In the genomic region with DNA sequence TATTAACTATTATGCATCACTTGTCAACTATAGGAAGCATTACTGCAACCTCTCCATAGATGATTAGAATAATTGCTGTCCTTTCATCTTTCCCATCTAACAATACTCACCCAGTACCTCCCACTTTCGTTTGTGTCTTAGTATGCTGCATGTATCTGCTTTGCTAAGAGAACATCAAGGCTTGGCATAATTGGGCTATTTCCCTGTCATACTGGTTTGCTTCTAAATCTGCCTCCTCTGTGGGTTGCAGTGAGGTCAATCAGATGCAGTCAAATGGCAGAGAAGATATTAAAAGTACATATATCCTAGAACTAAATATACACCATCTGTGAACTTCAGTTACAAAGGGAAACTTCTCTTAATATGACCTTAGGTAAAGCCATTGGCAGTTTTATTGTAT, we compare ENCODE assay signal across 20 cellular contexts.
DNase-seq lines count a peak whose midpoint lies in the region; ATAC-seq and TF ChIP-seq lines count a peak whose summit lies in the region.
"Had no signal": no experiment of that assay in that cellular context is flagged by ENCODE, and none has a peak within 500 bp of the region (broad histone marks: within the 10 kb centered on the region; RNA-seq: fewer than 3 reads in every experiment).

No MANE protein-coding gene starts in this region.

- H3K4me3 ChIP-seq in PC-3 (ENCODE audit: low read length): no peak overlapping the region
- H3K4me3 ChIP-seq: A549, BLaER1, GM12878 had no signal

- H3K36me3 ChIP-seq in PC-3 (ENCODE audit: low read depth, low read length): no peaks in the 10 kb centered on the region
- H3K36me3 ChIP-seq: BE2C, BLaER1 had no signal

- 0 out of 2 replicates have a peak overlapping the region, but pooled peaks have one; percentile 19 for H3K27ac ChIP-seq in PC-3 (ENCODE audit: low read length)
- H3K27ac ChIP-seq: 22Rv1, A549, BLaER1 had no signal

- POLR2A ChIA-PET in PC-3 (lab: Charles Lee; ENCODE audit: unreplicated experiment): no interaction called here

- H3K27me3 ChIP-seq in PC-3 (ENCODE audit: low read length): no peaks in the 10 kb centered on the region
- H3K27me3 ChIP-seq: BE2C, BLaER1 had no signal

- H3K4me1 ChIP-seq in PC-3 (ENCODE audit: insufficient read depth, low read length): peaks cover 22% of the 10 kb centered on the region
- H3K4me1 ChIP-seq: A549, BE2C, BLaER1 had no signal

- DNase-seq in NCI-H2227 treated with DMSO at 0.1 percent for 48 hours (lab: John Stamatoyannopoulos, UW): peak; percentile 14
- DNase-seq in NCI-H2227 (lab: John Stamatoyannopoulos, UW; ENCODE audit: unreplicated experiment): no peak
- DNase-seq in PC-3: no peak
- peak; percentile 61 for DNase-seq in putamen (ENCODE audit: low spot score)
- DNase-seq in ACHN: no peak
- no peak for DNase-seq in activated CD4-positive, alpha-beta T cell treated with anti-CD3 and anti-CD28 coated beads, Interleukin-2, amount 50 U/mL, for 4 hours
- no peak for DNase-seq in NCI-H146 treated with DMSO at 0.1 percent for 48 hours (lab: John Stamatoyannopoulos, UW; ENCODE audit: unreplicated experiment)
- DNase-seq: BE2C; C1 segment of cervical spinal cord; CD4-positive, alpha-beta memory T cell; CD4-positive, CD25-positive, alpha-beta regulatory T cell; CD8-positive, alpha-beta memory T cell; COR-L47; DMS79; DND-41; GDM1 had no signal

- no peak overlapping the region for H3K9ac ChIP-seq in PC-3 (ENCODE audit: low read length)
- H3K9ac ChIP-seq: BLaER1 had no signal

- H3K9me3 ChIP-seq in PC-3 (ENCODE audit: low read length): peaks cover under 1% of the 10 kb centered on the region; the same call in 1 of the 2 replicates
- H3K9me3 ChIP-seq: A549, BE2C, BLaER1 had no signal

- intact Hi-C loops in PC-3 (cut with micrococcal nuclease): no loop called here

- H3K4me2 ChIP-seq in PC-3 (ENCODE audit: low read length): no peak overlapping the region
- H3K4me2 ChIP-seq: A549, BLaER1 had no signal

- no TSS peak for BruUV-seq in PC-3 (replicated peaks; lab: Mats Ljungman, UMichigan)

- H3K9me2 ChIP-seq in PC-3 (replicated peaks; ENCODE audit: low read length): no peaks in the 10 kb centered on the region

- H3F3A ChIP-seq in PC-3 (ENCODE audit: low read length, unreplicated experiment): no peaks in the 10 kb centered on the region

- CTCF ChIA-PET in PC-3 (lab: Charles Lee): no interaction called here

- TF ChIP-seq CTCF in PC-3 (conservative IDR thresholded peaks at IDR 0.05; ENCODE audit: low read depth, low read length): no peak

- H3K79me2 ChIP-seq in PC-3 (ENCODE audit: low read length): no peaks in the 10 kb centered on the region

- ATAC-seq in PC-3: no peak
- ATAC-seq: A549, GM12878 had no signal

- in situ Hi-C loops in ACHN (cut with HindIII; ENCODE audit: low pct_ligation_motif_present, low pct_unique_long_range_greater_than_20kb, low sequenced_read_pairs): no loop called here

- H4K20me1 ChIP-seq in PC-3 (ENCODE audit: low read length): no peaks in the 10 kb centered on the region
- H4K20me1 ChIP-seq: BLaER1 had no signal

- no peak overlapping the region for H2AFZ ChIP-seq in PC-3 (ENCODE audit: low read length)

Comparison
In these comparisons a context has a peak if more than half of its experiments do, and no peak if none do; other contexts are left out.
1. DNase-seq: peak in NCI-H2227 treated with DMSO at 0.1 percent for 48 hours (single experiment) and putamen (single experiment); none in NCI-H2227 (single experiment), PC-3 (single experiment), ACHN (single experiment), activated CD4-positive, alpha-beta T cell treated with anti-CD3 and anti-CD28 coated beads, Interleukin-2, amount 50 U/mL, for 4 hours (0 of 2) and NCI-H146 treated with DMSO at 0.1 percent for 48 hours (single experiment).